ENCODE assay signal across 17 cellular contexts in genomic region chr10:104034401-104035053, GRCh38. TPM values are rescaled to one million over a fixed set of nuclear protein-coding genes. Genes with fewer than 3 reads are reported as not detected.
"Had no signal": no experiment of that assay in that cellular context is flagged by ENCODE, and none has a peak within 500 bp of the region (broad histone marks: within the 10 kb centered on the region; RNA-seq: fewer than 3 reads in every experiment).

No MANE protein-coding gene starts in this region.

- H3K27ac ChIP-seq: cardiac muscle cell, epithelial cell of prostate, sigmoid colon, thoracic aorta, VCaP had no signal

- H3K36me3 ChIP-seq: cardiac muscle cell had no signal

- H3K27me3 Mint-ChIP-seq: activated CD4-positive, alpha-beta T cell treated with anti-CD3 and anti-CD28 coated beads for 36 hours; activated CD8-positive, alpha-beta T cell treated with anti-CD3 and anti-CD28 coated beads for 36 hours; T-cell had no signal

- H3K4me1 ChIP-seq: sigmoid colon had no signal

- H3K9me3 Mint-ChIP-seq: activated CD8-positive, alpha-beta T cell treated with anti-CD3 and anti-CD28 coated beads for 36 hours; activated T-cell treated with anti-CD3 and anti-CD28 coated beads, Interleukin-2, amount 50 U/mL, for 72 hours; immature natural killer cell; natural killer cell; T-cell had no signal

- H3K9me3 ChIP-seq: sigmoid colon, thoracic aorta had no signal

- H3K4me3 ChIP-seq: cardiac muscle cell, sigmoid colon, thoracic aorta had no signal

- ATAC-seq: activated CD4-positive, alpha-beta T cell treated with anti-CD3 and anti-CD28 coated beads for 36 hours; activated CD8-positive, alpha-beta T cell treated with anti-CD3 and anti-CD28 coated beads for 36 hours; activated T-cell treated with anti-CD3 and anti-CD28 coated beads, Interleukin-2, amount 50 U/mL, for 72 hours; natural killer cell; stimulated activated naive CD8-positive, alpha-beta T cell treated with anti-CD3 and anti-CD28 coated beads, Interleukin-15, Interleukin-2, amounts not matched to agents 100 U/mL and 50 U/mL, for 24 hours had no signal

- DNase-seq: activated CD4-positive, alpha-beta T cell treated with anti-CD3 and anti-CD28 coated beads for 36 hours; activated CD8-positive, alpha-beta memory T cell treated with anti-CD3 and anti-CD28 coated beads, Interleukin-2, amount 50 U/mL, for 4 hours; activated CD8-positive, alpha-beta T cell treated with anti-CD3 and anti-CD28 coated beads for 36 hours; activated naive CD4-positive, alpha-beta T cell; activated T-cell treated with anti-CD3 and anti-CD28 coated beads, Interleukin-2, amount 50 U/mL, for 72 hours; effector CD4-positive, alpha-beta T cell; immature natural killer cell; natural killer cell; sigmoid colon; stimulated activated naive CD8-positive, alpha-beta T cell treated with anti-CD3 and anti-CD28 coated beads, Interleukin-15, Interleukin-2, amounts not matched to agents 100 U/mL and 50 U/mL, for 24 hours; T-cell; T1000 had no signal

- H3K4me1 Mint-ChIP-seq: activated CD4-positive, alpha-beta T cell treated with anti-CD3 and anti-CD28 coated beads for 36 hours; immature natural killer cell had no signal

- H3K27me3 ChIP-seq: cardiac muscle cell, sigmoid colon had no signal

- H3K27ac Mint-ChIP-seq: activated CD4-positive, alpha-beta T cell treated with anti-CD3 and anti-CD28 coated beads for 36 hours; activated CD8-positive, alpha-beta T cell treated with anti-CD3 and anti-CD28 coated beads for 36 hours; activated T-cell treated with anti-CD3 and anti-CD28 coated beads, Interleukin-2, amount 50 U/mL, for 72 hours; T-cell had no signal

- H3K4me3 Mint-ChIP-seq: activated CD4-positive, alpha-beta T cell treated with anti-CD3 and anti-CD28 coated beads for 36 hours; activated CD8-positive, alpha-beta T cell treated with anti-CD3 and anti-CD28 coated beads for 36 hours; activated T-cell treated with anti-CD3 and anti-CD28 coated beads, Interleukin-2, amount 50 U/mL, for 72 hours; immature natural killer cell; natural killer cell; T-cell had no signal

RNA-seq across cellular contexts. Expression of gene COL17A1, which starts 51.2 kb away (rescaled TPM):
- total RNA-seq: activated CD4-positive, alpha-beta T cell treated with anti-CD3 and anti-CD28 coated beads for 36 hours; activated CD8-positive, alpha-beta T cell treated with anti-CD3 and anti-CD28 coated beads for 36 hours; activated T-cell treated with anti-CD3 and anti-CD28 coated beads, Interleukin-2, amount 50 U/mL, for 72 hours; cardiac muscle cell; natural killer cell; osteocyte; sigmoid colon had no signal
- polyA plus RNA-seq: immature natural killer cell had no signal
